In genomic region chr12:92995258-92995905, GRCh38 we compare ENCODE assay signal across 1 cellular context.
TF ChIP-seq lines count a peak whose summit lies in the region.

No MANE protein-coding gene starts in this region.

TF ChIP-seq in GM12878, 131 proteins besides CTCF, POLR2A, EP300 and RAD21 (continued from another document and continues in another):
- TF ChIP-seq, protein P1, sequence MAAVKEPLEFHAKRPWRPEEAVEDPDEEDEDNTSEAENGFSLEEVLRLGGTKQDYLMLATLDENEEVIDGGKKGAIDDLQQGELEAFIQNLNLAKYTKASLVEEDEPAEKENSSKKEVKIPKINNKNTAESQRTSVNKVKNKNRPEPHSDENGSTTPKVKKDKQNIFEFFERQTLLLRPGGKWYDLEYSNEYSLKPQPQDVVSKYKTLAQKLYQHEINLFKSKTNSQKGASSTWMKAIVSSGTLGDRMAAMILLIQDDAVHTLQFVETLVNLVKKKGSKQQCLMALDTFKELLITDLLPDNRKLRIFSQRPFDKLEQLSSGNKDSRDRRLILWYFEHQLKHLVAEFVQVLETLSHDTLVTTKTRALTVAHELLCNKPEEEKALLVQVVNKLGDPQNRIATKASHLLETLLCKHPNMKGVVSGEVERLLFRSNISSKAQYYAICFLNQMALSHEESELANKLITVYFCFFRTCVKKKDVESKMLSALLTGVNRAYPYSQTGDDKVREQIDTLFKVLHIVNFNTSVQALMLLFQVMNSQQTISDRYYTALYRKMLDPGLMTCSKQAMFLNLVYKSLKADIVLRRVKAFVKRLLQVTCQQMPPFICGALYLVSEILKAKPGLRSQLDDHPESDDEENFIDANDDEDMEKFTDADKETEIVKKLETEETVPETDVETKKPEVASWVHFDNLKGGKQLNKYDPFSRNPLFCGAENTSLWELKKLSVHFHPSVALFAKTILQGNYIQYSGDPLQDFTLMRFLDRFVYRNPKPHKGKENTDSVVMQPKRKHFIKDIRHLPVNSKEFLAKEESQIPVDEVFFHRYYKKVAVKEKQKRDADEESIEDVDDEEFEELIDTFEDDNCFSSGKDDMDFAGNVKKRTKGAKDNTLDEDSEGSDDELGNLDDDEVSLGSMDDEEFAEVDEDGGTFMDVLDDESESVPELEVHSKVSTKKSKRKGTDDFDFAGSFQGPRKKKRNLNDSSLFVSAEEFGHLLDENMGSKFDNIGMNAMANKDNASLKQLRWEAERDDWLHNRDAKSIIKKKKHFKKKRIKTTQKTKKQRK (IDR thresholded peaks at IDR 0.05; ENCODE audit: low read depth, low read length) = no peak
- no peak for TF ChIP-seq CHD1 (IDR thresholded peaks at IDR 0.05; ENCODE audit: low read depth, low read length)
- TF ChIP-seq, protein P2, sequence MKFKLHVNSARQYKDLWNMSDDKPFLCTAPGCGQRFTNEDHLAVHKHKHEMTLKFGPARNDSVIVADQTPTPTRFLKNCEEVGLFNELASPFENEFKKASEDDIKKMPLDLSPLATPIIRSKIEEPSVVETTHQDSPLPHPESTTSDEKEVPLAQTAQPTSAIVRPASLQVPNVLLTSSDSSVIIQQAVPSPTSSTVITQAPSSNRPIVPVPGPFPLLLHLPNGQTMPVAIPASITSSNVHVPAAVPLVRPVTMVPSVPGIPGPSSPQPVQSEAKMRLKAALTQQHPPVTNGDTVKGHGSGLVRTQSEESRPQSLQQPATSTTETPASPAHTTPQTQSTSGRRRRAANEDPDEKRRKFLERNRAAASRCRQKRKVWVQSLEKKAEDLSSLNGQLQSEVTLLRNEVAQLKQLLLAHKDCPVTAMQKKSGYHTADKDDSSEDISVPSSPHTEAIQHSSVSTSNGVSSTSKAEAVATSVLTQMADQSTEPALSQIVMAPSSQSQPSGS (IDR thresholded peaks at IDR 0.05; ENCODE audit: low read length) = peak; percentile 48; the same call in 1 of the 2 replicates
- no peak for TF ChIP-seq KLF5 (IDR thresholded peaks at IDR 0.05; ENCODE audit: partially characterized antibody)
- TF ChIP-seq E4F1 (IDR thresholded peaks at IDR 0.05; ENCODE audit: borderline replicate concordance, partially characterized antibody) = no peak
- peak; percentile 41 to 64; a peak in 3 of 4 replicates for TF ChIP-seq IKZF2 (IDR thresholded peaks at IDR 0.05)
- TF ChIP-seq ZNF384 (IDR thresholded peaks at IDR 0.05; ENCODE audit: borderline replicate concordance, low read depth, low read length) = no peak
- no peak for TF ChIP-seq SP1 (IDR thresholded peaks at IDR 0.05; ENCODE audit: low read depth, low read length)
- TF ChIP-seq ZNF217 (IDR thresholded peaks at IDR 0.05) = no peak
- TF ChIP-seq ZNF24 (IDR thresholded peaks at IDR 0.05) = no peak
- TF ChIP-seq, protein P3, sequence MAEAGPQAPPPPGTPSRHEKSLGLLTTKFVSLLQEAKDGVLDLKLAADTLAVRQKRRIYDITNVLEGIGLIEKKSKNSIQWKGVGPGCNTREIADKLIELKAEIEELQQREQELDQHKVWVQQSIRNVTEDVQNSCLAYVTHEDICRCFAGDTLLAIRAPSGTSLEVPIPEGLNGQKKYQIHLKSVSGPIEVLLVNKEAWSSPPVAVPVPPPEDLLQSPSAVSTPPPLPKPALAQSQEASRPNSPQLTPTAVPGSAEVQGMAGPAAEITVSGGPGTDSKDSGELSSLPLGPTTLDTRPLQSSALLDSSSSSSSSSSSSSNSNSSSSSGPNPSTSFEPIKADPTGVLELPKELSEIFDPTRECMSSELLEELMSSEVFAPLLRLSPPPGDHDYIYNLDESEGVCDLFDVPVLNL (IDR thresholded peaks at IDR 0.05; ENCODE audit: low read depth, low read length) = no peak
- peak; percentile 66; the same call in 1 of the 2 replicates for TF ChIP-seq NFIC (IDR thresholded peaks at IDR 0.05; ENCODE audit: low read depth, low read length)
- 0 out of 2 replicates have a peak, but pooled peaks have one; percentile 32 for TF ChIP-seq MEF2A (IDR thresholded peaks at IDR 0.05; ENCODE audit: insufficient read depth, low read depth, low read length)
- 0 out of 2 replicates have a peak, but pooled peaks have one; percentile 31 for TF ChIP-seq CBFB (IDR thresholded peaks at IDR 0.05; ENCODE audit: low read depth)
- no peak for TF ChIP-seq TCF3 (IDR thresholded peaks at IDR 0.05; ENCODE audit: borderline replicate concordance, insufficient read depth, low read depth, low read length)
- TF ChIP-seq MYB (IDR thresholded peaks at IDR 0.05; ENCODE audit: borderline replicate concordance, low read depth, low read length) = no peak
- peak; percentile 92 for TF ChIP-seq PAX5 (IDR thresholded peaks at IDR 0.05; ENCODE audit: borderline replicate concordance, low read depth, low read length)
- no peak for TF ChIP-seq TCF7 (IDR thresholded peaks at IDR 0.05; ENCODE audit: borderline replicate concordance)
- TF ChIP-seq CREM (IDR thresholded peaks at IDR 0.05; ENCODE audit: low read depth) = peak; percentile 59
- TF ChIP-seq TCF12 (IDR thresholded peaks at IDR 0.05; ENCODE audit: low read depth, low read length) = no peak
- TF ChIP-seq ETV6 (conservative IDR thresholded peaks at IDR 0.05 in 1 of 2, IDR thresholded peaks at IDR 0.05 in 1 of 2; ENCODE audit: borderline replicate concordance in 1 of 2, low read depth in 1 of 2) = 0 out of 4 replicates have a peak, but pooled peaks of 1 of the 2 experiments have one; percentile 16
- no peak for TF ChIP-seq TBL1XR1 (IDR thresholded peaks at IDR 0.05; ENCODE audit: low read depth, low read length)
- TF ChIP-seq RFX5 (IDR thresholded peaks at IDR 0.05; ENCODE audit: low read depth, low read length) = no peak
- peak; percentile 80; the same call in 1 of the 2 replicates for TF ChIP-seq EED (IDR thresholded peaks at IDR 0.05; ENCODE audit: low read depth)
- TF ChIP-seq RCOR1 (conservative IDR thresholded peaks at IDR 0.05; ENCODE audit: low read depth, low read length) = no peak
- no peak for TF ChIP-seq EZH2 (IDR thresholded peaks at IDR 0.05; ENCODE audit: borderline replicate concordance, control insufficient read depth, low read depth, low read length)
- no peak for TF ChIP-seq TARDBP (IDR thresholded peaks at IDR 0.05; ENCODE audit: borderline replicate concordance)
- TF ChIP-seq, protein P4, sequence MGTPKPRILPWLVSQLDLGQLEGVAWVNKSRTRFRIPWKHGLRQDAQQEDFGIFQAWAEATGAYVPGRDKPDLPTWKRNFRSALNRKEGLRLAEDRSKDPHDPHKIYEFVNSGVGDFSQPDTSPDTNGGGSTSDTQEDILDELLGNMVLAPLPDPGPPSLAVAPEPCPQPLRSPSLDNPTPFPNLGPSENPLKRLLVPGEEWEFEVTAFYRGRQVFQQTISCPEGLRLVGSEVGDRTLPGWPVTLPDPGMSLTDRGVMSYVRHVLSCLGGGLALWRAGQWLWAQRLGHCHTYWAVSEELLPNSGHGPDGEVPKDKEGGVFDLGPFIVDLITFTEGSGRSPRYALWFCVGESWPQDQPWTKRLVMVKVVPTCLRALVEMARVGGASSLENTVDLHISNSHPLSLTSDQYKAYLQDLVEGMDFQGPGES (IDR thresholded peaks at IDR 0.05) = no peak
- 0 out of 2 replicates have a peak, but pooled peaks have one; percentile 17 for TF ChIP-seq GATAD2B (conservative IDR thresholded peaks at IDR 0.05; ENCODE audit: low read depth)
- TF ChIP-seq MLLT1 (IDR thresholded peaks at IDR 0.05) = no peak
- TF ChIP-seq WRNIP1 (IDR thresholded peaks at IDR 0.05; ENCODE audit: borderline replicate concordance, low read depth, low read length) = no peak
- TF ChIP-seq MYC (IDR thresholded peaks at IDR 0.05; ENCODE audit: insufficient read depth, insufficient read length, insufficient replicate concordance, low read length, severe bottlenecking) = no peak
- TF ChIP-seq TAF1 (IDR thresholded peaks at IDR 0.05; ENCODE audit: borderline replicate concordance, low read depth, low read length) = peak; percentile 20; the same call in 1 of the 2 replicates
- no peak for TF ChIP-seq JUND (IDR thresholded peaks at IDR 0.05; ENCODE audit: low read depth, low read length)
- peak; percentile 40; the same call in 1 of the 2 replicates for TF ChIP-seq DPF2 (IDR thresholded peaks at IDR 0.05)
- TF ChIP-seq FOXM1 (IDR thresholded peaks at IDR 0.05; ENCODE audit: low read depth, low read length) = peak; percentile 49; the same call in 1 of the 2 replicates
- no peak for TF ChIP-seq ZBED1 (IDR thresholded peaks at IDR 0.05; ENCODE audit: borderline replicate concordance)
- peak; percentile 94 for TF ChIP-seq SPI1 (IDR thresholded peaks at IDR 0.05; ENCODE audit: borderline replicate concordance, insufficient read depth, low read depth, low read length)
- TF ChIP-seq USF1 (IDR thresholded peaks at IDR 0.05; ENCODE audit: borderline replicate concordance, extremely low read length, insufficient read depth, low read depth, low read length) = no peak
- TF ChIP-seq HCFC1 (IDR thresholded peaks at IDR 0.05; ENCODE audit: low read length) = no peak
- no peak for TF ChIP-seq MXI1 (IDR thresholded peaks at IDR 0.05; ENCODE audit: low read depth, low read length)
- TF ChIP-seq RUNX3 (IDR thresholded peaks at IDR 0.05; ENCODE audit: low read length) = peak; percentile 70
- TF ChIP-seq CHD4 (IDR thresholded peaks at IDR 0.05) = no peak
- TF ChIP-seq ZNF592 (IDR thresholded peaks at IDR 0.05) = no peak
- TF ChIP-seq ZNF274 (IDR thresholded peaks at IDR 0.05; ENCODE audit: insufficient read depth, insufficient read length) = no peak
- TF ChIP-seq NKRF (conservative IDR thresholded peaks at IDR 0.05) = no peak
